ENCODE assay signal across 11 cellular contexts in genomic region chr5:109743041-109743531, GRCh38. TPM values are rescaled to one million over a fixed set of nuclear protein-coding genes. Genes with fewer than 3 reads are reported as not detected.
A peak's percentile ranks its signal among the peaks of the same experiment; 100 is the strongest.
DNase-seq lines count a peak whose midpoint lies in the region; ATAC-seq and TF ChIP-seq lines count a peak whose summit lies in the region.
"Had no signal": no experiment of that assay in that cellular context is flagged by ENCODE, and none has a peak within 500 bp of the region (broad histone marks: within the 10 kb centered on the region; RNA-seq: fewer than 3 reads in every experiment).

No MANE protein-coding gene starts in this region.

- H3K27ac Mint-ChIP-seq in T-helper 1 cell treated with Interleukin-12 subunit alpha and Interleukin-12 subunit beta and Interleukin-4 antibody, amounts not matched to agents 30 μg/mL and 1 μg/mL, for 36 hours: peak overlapping the region; percentile 4
- peak overlapping the region; percentile 15 for H3K27ac Mint-ChIP-seq in activated B cell treated with CpG ODN at 0.5 μM for 24 hours

- no peak overlapping the region for H3K4me3 Mint-ChIP-seq in T-helper 1 cell treated with Interleukin-12 subunit alpha and Interleukin-12 subunit beta and Interleukin-4 antibody, amounts not matched to agents 30 μg/mL and 1 μg/mL, for 36 hours
- no peak overlapping the region for H3K4me3 Mint-ChIP-seq in activated B cell treated with CpG ODN at 0.5 μM for 24 hours
- H3K4me3 Mint-ChIP-seq: central memory CD8-positive, alpha-beta T cell had no signal

- no peaks in the 10 kb centered on the region for H3K9me3 Mint-ChIP-seq in T-helper 1 cell treated with Interleukin-12 subunit alpha and Interleukin-12 subunit beta and Interleukin-4 antibody, amounts not matched to agents 30 μg/mL and 1 μg/mL, for 36 hours
- no peaks in the 10 kb centered on the region for H3K9me3 Mint-ChIP-seq in activated B cell treated with CpG ODN at 0.5 μM for 24 hours
- H3K9me3 Mint-ChIP-seq: central memory CD8-positive, alpha-beta T cell had no signal

- H3K4me1 ChIP-seq in iPS-20b (ENCODE audit: insufficient read depth, low read length): peaks cover 61% of the 10 kb centered on the region
- peaks cover 0 to 27% (median 12%) of the 10 kb centered on the region in 5 donors for H3K4me1 ChIP-seq in subcutaneous abdominal adipose tissue (ENCODE audit: control insufficient read depth in 5 of 5, insufficient read depth in 5 of 5, low read length in 5 of 5)

- H3K36me3 Mint-ChIP-seq in T-helper 1 cell treated with Interleukin-12 subunit alpha and Interleukin-12 subunit beta and Interleukin-4 antibody, amounts not matched to agents 30 μg/mL and 1 μg/mL, for 36 hours (ENCODE audit: low read depth): peaks cover 12% of the 10 kb centered on the region
- peaks cover 37% of the 10 kb centered on the region for H3K36me3 Mint-ChIP-seq in activated B cell treated with CpG ODN at 0.5 μM for 24 hours (ENCODE audit: low read depth)

- intact Hi-C loops in activated B cell treated with CpG ODN at 0.5 μM for 24 hours (cut with micrococcal nuclease): loop anchor here (10.0 kb wide), 1 partner anchor 48 kb away; no protein-coding TSS in a partner anchor

- H3K27me3 Mint-ChIP-seq in T-helper 1 cell treated with Interleukin-12 subunit alpha and Interleukin-12 subunit beta and Interleukin-4 antibody, amounts not matched to agents 30 μg/mL and 1 μg/mL, for 36 hours (ENCODE audit: low read depth): no peaks in the 10 kb centered on the region
- H3K27me3 Mint-ChIP-seq in activated B cell treated with CpG ODN at 0.5 μM for 24 hours: no peaks in the 10 kb centered on the region
- H3K27me3 Mint-ChIP-seq: central memory CD8-positive, alpha-beta T cell had no signal

- H3K27me3 ChIP-seq in iPS-20b (ENCODE audit: insufficient read depth, low read length): no peaks in the 10 kb centered on the region
- H3K27me3 ChIP-seq in subcutaneous abdominal adipose tissue (ENCODE audit: control insufficient read depth in 5 of 5, insufficient read depth in 4 of 5, low read length in 5 of 5): no peaks in the 10 kb centered on the region

- no peaks in the 10 kb centered on the region for H3K36me3 ChIP-seq in iPS-20b (ENCODE audit: insufficient read depth, low read depth, low read length)
- no peaks in the 10 kb centered on the region for H3K36me3 ChIP-seq in subcutaneous abdominal adipose tissue (ENCODE audit: control insufficient read depth in 5 of 5, insufficient read depth in 5 of 5, low read length in 5 of 5)

- peaks cover 18% of the 10 kb centered on the region for H3K4me1 Mint-ChIP-seq in T-helper 1 cell treated with Interleukin-12 subunit alpha and Interleukin-12 subunit beta and Interleukin-4 antibody, amounts not matched to agents 30 μg/mL and 1 μg/mL, for 36 hours (ENCODE audit: low read depth)
- H3K4me1 Mint-ChIP-seq in activated B cell treated with CpG ODN at 0.5 μM for 24 hours: peaks cover 28% of the 10 kb centered on the region

- CTCF ChIA-PET in activated B cell treated with CpG ODN at 0.5 μM for 24 hours (lab: Charles Lee): no interaction called here

- peak overlapping the region; percentile 7; the same call in 1 of the 2 replicates for H3K9ac ChIP-seq in iPS-20b (ENCODE audit: low read depth, low read length)
- H3K9ac ChIP-seq in subcutaneous abdominal adipose tissue (ENCODE audit: low read length in 5 of 5): no peak overlapping the region

- H3K9me3 ChIP-seq in iPS-20b (ENCODE audit: insufficient read depth, low read depth, low read length) (no peaks in the 10 kb centered on the region), subcutaneous abdominal adipose tissue (ENCODE audit: control insufficient read depth in 5 of 5, low read length in 5 of 5) (no peaks in the 10 kb centered on the region)

- TF ChIP-seq CTCF in activated B cell treated with CpG ODN at 0.5 μM for 24 hours (IDR thresholded peaks at IDR 0.05): no peak

- DNase-seq in T-helper 1 cell (no peak), activated B cell treated with CpG ODN at 0.5 μM for 24 hours (no peak), hypothalamus (lab: John Stamatoyannopoulos, UW) (no peak), NCI-H446 (lab: John Stamatoyannopoulos, UW) (no peak)
- DNase-seq: activated T-cell treated with anti-CD3 and anti-CD28 coated beads, Interleukin-2, amount 50 U/mL, for 1 hour; NCI-H1105 had no signal

- POLR2A ChIA-PET in activated B cell treated with CpG ODN at 0.5 μM for 24 hours (lab: Charles Lee): no interaction called here

- peak overlapping the region; percentile 10; the same call in 1 of the 2 replicates for H3K4me3 ChIP-seq in iPS-20b (ENCODE audit: low read length)
- H3K4me3 ChIP-seq in subcutaneous abdominal adipose tissue (ENCODE audit: low read depth in 1 of 5, low read length in 5 of 5): peak overlapping the region in 3 of 5 donors; percentile 1 to 46 (median 40)

- ATAC-seq in activated B cell treated with CpG ODN at 0.5 μM for 24 hours (ENCODE audit: low read depth) (no peak), GM21619 (IDR thresholded peaks at IDR 0.05; ENCODE audit: unreplicated experiment) (no peak)

- H3K27ac ChIP-seq in iPS-20b (ENCODE audit: low read length) (peak overlapping the region; percentile 26), subcutaneous abdominal adipose tissue (ENCODE audit: low read depth, low read length) (no peak overlapping the region)

RNA-seq across cellular contexts. Expression of gene MAN2A1, which starts 53.4 kb away (rescaled TPM):
- total RNA-seq in activated B cell treated with CpG ODN at 0.5 μM for 24 hours: 42.7 and 48.6 TPM in 2 replicates
